ENCODE assay signal across 1 cellular context in genomic region chr17:67993998-67994361, GRCh38.
TF ChIP-seq lines count a peak whose summit lies in the region.

No MANE protein-coding gene starts in this region.

TF ChIP-seq in HEK293, 187 proteins besides CTCF, POLR2A, EP300 and RAD21 (continued from another document):
- TF ChIP-seq KLF17 (tag by site-specific recombination; IDR thresholded peaks at IDR 0.05): peak; percentile 96
- no peak for TF ChIP-seq KLF10 (tag by site-specific recombination; IDR thresholded peaks at IDR 0.05)
- TF ChIP-seq, protein P1, sequence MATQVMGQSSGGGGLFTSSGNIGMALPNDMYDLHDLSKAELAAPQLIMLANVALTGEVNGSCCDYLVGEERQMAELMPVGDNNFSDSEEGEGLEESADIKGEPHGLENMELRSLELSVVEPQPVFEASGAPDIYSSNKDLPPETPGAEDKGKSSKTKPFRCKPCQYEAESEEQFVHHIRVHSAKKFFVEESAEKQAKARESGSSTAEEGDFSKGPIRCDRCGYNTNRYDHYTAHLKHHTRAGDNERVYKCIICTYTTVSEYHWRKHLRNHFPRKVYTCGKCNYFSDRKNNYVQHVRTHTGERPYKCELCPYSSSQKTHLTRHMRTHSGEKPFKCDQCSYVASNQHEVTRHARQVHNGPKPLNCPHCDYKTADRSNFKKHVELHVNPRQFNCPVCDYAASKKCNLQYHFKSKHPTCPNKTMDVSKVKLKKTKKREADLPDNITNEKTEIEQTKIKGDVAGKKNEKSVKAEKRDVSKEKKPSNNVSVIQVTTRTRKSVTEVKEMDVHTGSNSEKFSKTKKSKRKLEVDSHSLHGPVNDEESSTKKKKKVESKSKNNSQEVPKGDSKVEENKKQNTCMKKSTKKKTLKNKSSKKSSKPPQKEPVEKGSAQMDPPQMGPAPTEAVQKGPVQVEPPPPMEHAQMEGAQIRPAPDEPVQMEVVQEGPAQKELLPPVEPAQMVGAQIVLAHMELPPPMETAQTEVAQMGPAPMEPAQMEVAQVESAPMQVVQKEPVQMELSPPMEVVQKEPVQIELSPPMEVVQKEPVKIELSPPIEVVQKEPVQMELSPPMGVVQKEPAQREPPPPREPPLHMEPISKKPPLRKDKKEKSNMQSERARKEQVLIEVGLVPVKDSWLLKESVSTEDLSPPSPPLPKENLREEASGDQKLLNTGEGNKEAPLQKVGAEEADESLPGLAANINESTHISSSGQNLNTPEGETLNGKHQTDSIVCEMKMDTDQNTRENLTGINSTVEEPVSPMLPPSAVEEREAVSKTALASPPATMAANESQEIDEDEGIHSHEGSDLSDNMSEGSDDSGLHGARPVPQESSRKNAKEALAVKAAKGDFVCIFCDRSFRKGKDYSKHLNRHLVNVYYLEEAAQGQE (tag by site-specific recombination; IDR thresholded peaks at IDR 0.05): peak; percentile 57; the same call in 1 of the 2 replicates
- no peak for TF ChIP-seq MEIS1 (CRISPR knock-in tag; IDR thresholded peaks at IDR 0.05; ENCODE audit: borderline replicate concordance)
- TF ChIP-seq RBAK (tag by site-specific recombination; IDR thresholded peaks at IDR 0.05): no peak
- TF ChIP-seq KLF9 (tag by site-specific recombination; IDR thresholded peaks at IDR 0.05; ENCODE audit: low read depth): peak; percentile 67; the same call in 1 of the 2 replicates
- TF ChIP-seq, protein P2, sequence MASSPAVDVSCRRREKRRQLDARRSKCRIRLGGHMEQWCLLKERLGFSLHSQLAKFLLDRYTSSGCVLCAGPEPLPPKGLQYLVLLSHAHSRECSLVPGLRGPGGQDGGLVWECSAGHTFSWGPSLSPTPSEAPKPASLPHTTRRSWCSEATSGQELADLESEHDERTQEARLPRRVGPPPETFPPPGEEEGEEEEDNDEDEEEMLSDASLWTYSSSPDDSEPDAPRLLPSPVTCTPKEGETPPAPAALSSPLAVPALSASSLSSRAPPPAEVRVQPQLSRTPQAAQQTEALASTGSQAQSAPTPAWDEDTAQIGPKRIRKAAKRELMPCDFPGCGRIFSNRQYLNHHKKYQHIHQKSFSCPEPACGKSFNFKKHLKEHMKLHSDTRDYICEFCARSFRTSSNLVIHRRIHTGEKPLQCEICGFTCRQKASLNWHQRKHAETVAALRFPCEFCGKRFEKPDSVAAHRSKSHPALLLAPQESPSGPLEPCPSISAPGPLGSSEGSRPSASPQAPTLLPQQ (tag by site-specific recombination; IDR thresholded peaks at IDR 0.05): no peak; the same call in 1 of the 2 replicates
- TF ChIP-seq, protein P3, sequence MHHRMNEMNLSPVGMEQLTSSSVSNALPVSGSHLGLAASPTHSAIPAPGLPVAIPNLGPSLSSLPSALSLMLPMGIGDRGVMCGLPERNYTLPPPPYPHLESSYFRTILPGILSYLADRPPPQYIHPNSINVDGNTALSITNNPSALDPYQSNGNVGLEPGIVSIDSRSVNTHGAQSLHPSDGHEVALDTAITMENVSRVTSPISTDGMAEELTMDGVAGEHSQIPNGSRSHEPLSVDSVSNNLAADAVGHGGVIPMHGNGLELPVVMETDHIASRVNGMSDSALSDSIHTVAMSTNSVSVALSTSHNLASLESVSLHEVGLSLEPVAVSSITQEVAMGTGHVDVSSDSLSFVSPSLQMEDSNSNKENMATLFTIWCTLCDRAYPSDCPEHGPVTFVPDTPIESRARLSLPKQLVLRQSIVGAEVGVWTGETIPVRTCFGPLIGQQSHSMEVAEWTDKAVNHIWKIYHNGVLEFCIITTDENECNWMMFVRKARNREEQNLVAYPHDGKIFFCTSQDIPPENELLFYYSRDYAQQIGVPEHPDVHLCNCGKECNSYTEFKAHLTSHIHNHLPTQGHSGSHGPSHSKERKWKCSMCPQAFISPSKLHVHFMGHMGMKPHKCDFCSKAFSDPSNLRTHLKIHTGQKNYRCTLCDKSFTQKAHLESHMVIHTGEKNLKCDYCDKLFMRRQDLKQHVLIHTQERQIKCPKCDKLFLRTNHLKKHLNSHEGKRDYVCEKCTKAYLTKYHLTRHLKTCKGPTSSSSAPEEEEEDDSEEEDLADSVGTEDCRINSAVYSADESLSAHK (tag by site-specific recombination; IDR thresholded peaks at IDR 0.05): peak; percentile 38
- TF ChIP-seq ZNF600 (tag by site-specific recombination; IDR thresholded peaks at IDR 0.05): peak; percentile 81
- TF ChIP-seq BCL6B (tag by site-specific recombination; IDR thresholded peaks at IDR 0.05): 0 out of 2 replicates have a peak, but pooled peaks have one; percentile 21
- peak; percentile 84; the same call in 1 of the 2 replicates for TF ChIP-seq ZBTB10 (tag by site-specific recombination; IDR thresholded peaks at IDR 0.05)
- TF ChIP-seq ZNF670 (tag by site-specific recombination; IDR thresholded peaks at IDR 0.05; ENCODE audit: low read depth): no peak
- TF ChIP-seq GLI2 (tag by site-specific recombination; IDR thresholded peaks at IDR 0.05; ENCODE audit: borderline replicate concordance, low read depth): no peak
- peak; percentile 83 for TF ChIP-seq ZFP37 (tag by site-specific recombination; IDR thresholded peaks at IDR 0.05)
- TF ChIP-seq ZNF837 (tag by site-specific recombination; IDR thresholded peaks at IDR 0.05): 0 out of 2 replicates have a peak, but pooled peaks have one; percentile 75
- peak; percentile 89 for TF ChIP-seq KLF16 (tag by site-specific recombination; IDR thresholded peaks at IDR 0.05)
- TF ChIP-seq ZXDB (tag by site-specific recombination; IDR thresholded peaks at IDR 0.05): peak; percentile 97
- TF ChIP-seq SP2 (tag by site-specific recombination; IDR thresholded peaks at IDR 0.05): peak; percentile 40
- TF ChIP-seq, protein P4, sequence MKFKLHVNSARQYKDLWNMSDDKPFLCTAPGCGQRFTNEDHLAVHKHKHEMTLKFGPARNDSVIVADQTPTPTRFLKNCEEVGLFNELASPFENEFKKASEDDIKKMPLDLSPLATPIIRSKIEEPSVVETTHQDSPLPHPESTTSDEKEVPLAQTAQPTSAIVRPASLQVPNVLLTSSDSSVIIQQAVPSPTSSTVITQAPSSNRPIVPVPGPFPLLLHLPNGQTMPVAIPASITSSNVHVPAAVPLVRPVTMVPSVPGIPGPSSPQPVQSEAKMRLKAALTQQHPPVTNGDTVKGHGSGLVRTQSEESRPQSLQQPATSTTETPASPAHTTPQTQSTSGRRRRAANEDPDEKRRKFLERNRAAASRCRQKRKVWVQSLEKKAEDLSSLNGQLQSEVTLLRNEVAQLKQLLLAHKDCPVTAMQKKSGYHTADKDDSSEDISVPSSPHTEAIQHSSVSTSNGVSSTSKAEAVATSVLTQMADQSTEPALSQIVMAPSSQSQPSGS (tag by site-specific recombination; IDR thresholded peaks at IDR 0.05; ENCODE audit: low read depth): no peak
- no peak for TF ChIP-seq ZFP41 (tag by site-specific recombination; IDR thresholded peaks at IDR 0.05; ENCODE audit: borderline replicate concordance)
- peak; percentile 88 for TF ChIP-seq SP7 (tag by site-specific recombination; IDR thresholded peaks at IDR 0.05)
- TF ChIP-seq ZBTB20 (tag by site-specific recombination; IDR thresholded peaks at IDR 0.05): peak; percentile 91
- TF ChIP-seq ZNF629 (tag by site-specific recombination; IDR thresholded peaks at IDR 0.05): peak; percentile 56; the same call in 1 of the 2 replicates
- no peak for TF ChIP-seq SCRT1 (tag by site-specific recombination; IDR thresholded peaks at IDR 0.05; ENCODE audit: borderline replicate concordance)
- TF ChIP-seq ZIC2 (tag by site-specific recombination; IDR thresholded peaks at IDR 0.05): peak; percentile 79
- TF ChIP-seq ZNF239 (tag by site-specific recombination; IDR thresholded peaks at IDR 0.05): peak; percentile 65; the same call in 1 of the 2 replicates
- TF ChIP-seq ZNF660 (tag by site-specific recombination; IDR thresholded peaks at IDR 0.05): no peak
- TF ChIP-seq KLF1 (tag by site-specific recombination; IDR thresholded peaks at IDR 0.05): peak; percentile 53; the same call in 1 of the 2 replicates
- 0 out of 2 replicates have a peak, but pooled peaks have one; percentile 56 for TF ChIP-seq REPIN1 (tag by site-specific recombination; IDR thresholded peaks at IDR 0.05; ENCODE audit: low read depth)
- TF ChIP-seq, protein P5, sequence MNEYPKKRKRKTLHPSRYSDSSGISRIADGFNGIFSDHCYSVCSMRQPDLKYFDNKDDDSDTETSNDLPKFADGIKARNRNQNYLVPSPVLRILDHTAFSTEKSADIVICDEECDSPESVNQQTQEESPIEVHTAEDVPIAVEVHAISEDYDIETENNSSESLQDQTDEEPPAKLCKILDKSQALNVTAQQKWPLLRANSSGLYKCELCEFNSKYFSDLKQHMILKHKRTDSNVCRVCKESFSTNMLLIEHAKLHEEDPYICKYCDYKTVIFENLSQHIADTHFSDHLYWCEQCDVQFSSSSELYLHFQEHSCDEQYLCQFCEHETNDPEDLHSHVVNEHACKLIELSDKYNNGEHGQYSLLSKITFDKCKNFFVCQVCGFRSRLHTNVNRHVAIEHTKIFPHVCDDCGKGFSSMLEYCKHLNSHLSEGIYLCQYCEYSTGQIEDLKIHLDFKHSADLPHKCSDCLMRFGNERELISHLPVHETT (tag by site-specific recombination; IDR thresholded peaks at IDR 0.05): peak; percentile 87
- no peak for TF ChIP-seq ZNF747 (tag by site-specific recombination; IDR thresholded peaks at IDR 0.05)
- TF ChIP-seq ZNF488 (tag by site-specific recombination; IDR thresholded peaks at IDR 0.05): no peak
- no peak for TF ChIP-seq ZNF174 (tag by site-specific recombination; IDR thresholded peaks at IDR 0.05)
- TF ChIP-seq SALL2 (tag by site-specific recombination; IDR thresholded peaks at IDR 0.05; ENCODE audit: borderline replicate concordance): no peak
- TF ChIP-seq ZNF391 (tag by site-specific recombination; IDR thresholded peaks at IDR 0.05; ENCODE audit: borderline replicate concordance, low read depth): peak; percentile 89; the same call in 1 of the 2 replicates
- no peak for TF ChIP-seq ZNF16 (tag by site-specific recombination; IDR thresholded peaks at IDR 0.05; ENCODE audit: low read depth)
- TF ChIP-seq ZNF112 (tag by site-specific recombination; IDR thresholded peaks at IDR 0.05): no peak
- peak; percentile 44 for TF ChIP-seq ZFHX2 (tag by site-specific recombination; conservative IDR thresholded peaks at IDR 0.05)
- TF ChIP-seq ZNF549 (tag by site-specific recombination; IDR thresholded peaks at IDR 0.05): no peak
- peak; percentile 80 for TF ChIP-seq ZSCAN23 (tag by site-specific recombination; IDR thresholded peaks at IDR 0.05)
- TF ChIP-seq ZEB2 (tag by site-specific recombination; IDR thresholded peaks at IDR 0.05): peak; percentile 87
- no peak for TF ChIP-seq ZNF274 (IDR thresholded peaks at IDR 0.05; ENCODE audit: low read length)
- no peak for TF ChIP-seq ZNF274 (tag by site-specific recombination; IDR thresholded peaks at IDR 0.05; ENCODE audit: borderline replicate concordance)
